Comparison of ENCODE assay signal across 1 cellular context in the genomic region with DNA sequence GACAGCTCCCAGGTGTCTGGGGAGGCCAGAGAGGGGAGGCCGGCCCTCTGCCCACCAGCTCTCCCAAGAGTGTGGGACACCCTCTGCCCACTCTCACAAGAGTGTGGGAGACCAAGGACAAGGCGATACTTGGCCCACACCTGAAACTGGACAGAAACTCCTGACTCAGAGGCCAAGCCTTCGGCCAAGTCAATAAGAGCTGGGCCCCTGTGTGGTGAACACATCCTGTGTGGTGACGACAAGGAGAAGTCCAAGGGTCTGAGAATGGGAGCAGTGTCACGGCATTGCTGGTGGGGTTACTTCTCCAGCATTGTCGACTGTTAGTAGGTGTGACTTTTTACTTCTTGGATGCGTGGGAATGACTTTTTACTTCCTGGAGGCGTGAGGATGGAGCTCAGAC.
TF ChIP-seq lines count a peak whose summit lies in the region.

No MANE protein-coding gene starts in this region.

TF ChIP-seq in WTC11, 78 proteins besides CTCF, POLR2A, EP300 and RAD21 (continued from another document):
- TF ChIP-seq, protein P1, sequence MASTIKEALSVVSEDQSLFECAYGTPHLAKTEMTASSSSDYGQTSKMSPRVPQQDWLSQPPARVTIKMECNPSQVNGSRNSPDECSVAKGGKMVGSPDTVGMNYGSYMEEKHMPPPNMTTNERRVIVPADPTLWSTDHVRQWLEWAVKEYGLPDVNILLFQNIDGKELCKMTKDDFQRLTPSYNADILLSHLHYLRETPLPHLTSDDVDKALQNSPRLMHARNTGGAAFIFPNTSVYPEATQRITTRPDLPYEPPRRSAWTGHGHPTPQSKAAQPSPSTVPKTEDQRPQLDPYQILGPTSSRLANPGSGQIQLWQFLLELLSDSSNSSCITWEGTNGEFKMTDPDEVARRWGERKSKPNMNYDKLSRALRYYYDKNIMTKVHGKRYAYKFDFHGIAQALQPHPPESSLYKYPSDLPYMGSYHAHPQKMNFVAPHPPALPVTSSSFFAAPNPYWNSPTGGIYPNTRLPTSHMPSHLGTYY (CRISPR knock-in tag; IDR thresholded peaks at IDR 0.05): no peak
- no peak for TF ChIP-seq ESRRA (CRISPR knock-in tag; IDR thresholded peaks at IDR 0.05; ENCODE audit: borderline replicate concordance)
- no peak for TF ChIP-seq ETV6 (CRISPR knock-in tag; IDR thresholded peaks at IDR 0.05)
- TF ChIP-seq JUN (CRISPR knock-in tag; IDR thresholded peaks at IDR 0.05): no peak
- TF ChIP-seq, protein P2, sequence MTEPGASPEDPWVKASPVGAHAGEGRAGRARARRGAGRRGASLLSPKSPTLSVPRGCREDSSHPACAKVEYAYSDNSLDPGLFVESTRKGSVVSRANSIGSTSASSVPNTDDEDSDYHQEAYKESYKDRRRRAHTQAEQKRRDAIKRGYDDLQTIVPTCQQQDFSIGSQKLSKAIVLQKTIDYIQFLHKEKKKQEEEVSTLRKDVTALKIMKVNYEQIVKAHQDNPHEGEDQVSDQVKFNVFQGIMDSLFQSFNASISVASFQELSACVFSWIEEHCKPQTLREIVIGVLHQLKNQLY (CRISPR knock-in tag; IDR thresholded peaks at IDR 0.05): no peak
- TF ChIP-seq, protein P3, sequence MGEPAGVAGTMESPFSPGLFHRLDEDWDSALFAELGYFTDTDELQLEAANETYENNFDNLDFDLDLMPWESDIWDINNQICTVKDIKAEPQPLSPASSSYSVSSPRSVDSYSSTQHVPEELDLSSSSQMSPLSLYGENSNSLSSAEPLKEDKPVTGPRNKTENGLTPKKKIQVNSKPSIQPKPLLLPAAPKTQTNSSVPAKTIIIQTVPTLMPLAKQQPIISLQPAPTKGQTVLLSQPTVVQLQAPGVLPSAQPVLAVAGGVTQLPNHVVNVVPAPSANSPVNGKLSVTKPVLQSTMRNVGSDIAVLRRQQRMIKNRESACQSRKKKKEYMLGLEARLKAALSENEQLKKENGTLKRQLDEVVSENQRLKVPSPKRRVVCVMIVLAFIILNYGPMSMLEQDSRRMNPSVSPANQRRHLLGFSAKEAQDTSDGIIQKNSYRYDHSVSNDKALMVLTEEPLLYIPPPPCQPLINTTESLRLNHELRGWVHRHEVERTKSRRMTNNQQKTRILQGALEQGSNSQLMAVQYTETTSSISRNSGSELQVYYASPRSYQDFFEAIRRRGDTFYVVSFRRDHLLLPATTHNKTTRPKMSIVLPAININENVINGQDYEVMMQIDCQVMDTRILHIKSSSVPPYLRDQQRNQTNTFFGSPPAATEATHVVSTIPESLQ (CRISPR knock-in tag; IDR thresholded peaks at IDR 0.05): no peak
- TF ChIP-seq, protein P4, sequence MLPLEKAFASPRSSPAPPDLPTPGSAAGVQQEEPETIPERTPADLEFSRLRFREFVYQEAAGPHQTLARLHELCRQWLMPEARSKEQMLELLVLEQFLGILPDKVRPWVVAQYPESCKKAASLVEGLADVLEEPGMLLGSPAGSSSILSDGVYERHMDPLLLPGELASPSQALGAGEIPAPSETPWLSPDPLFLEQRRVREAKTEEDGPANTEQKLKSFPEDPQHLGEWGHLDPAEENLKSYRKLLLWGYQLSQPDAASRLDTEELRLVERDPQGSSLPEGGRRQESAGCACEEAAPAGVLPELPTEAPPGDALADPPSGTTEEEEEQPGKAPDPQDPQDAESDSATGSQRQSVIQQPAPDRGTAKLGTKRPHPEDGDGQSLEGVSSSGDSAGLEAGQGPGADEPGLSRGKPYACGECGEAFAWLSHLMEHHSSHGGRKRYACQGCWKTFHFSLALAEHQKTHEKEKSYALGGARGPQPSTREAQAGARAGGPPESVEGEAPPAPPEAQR (CRISPR knock-in tag; IDR thresholded peaks at IDR 0.05): no peak
- TF ChIP-seq RELA (CRISPR knock-in tag; IDR thresholded peaks at IDR 0.05; ENCODE audit: borderline replicate concordance): no peak
- TF ChIP-seq, protein P5, sequence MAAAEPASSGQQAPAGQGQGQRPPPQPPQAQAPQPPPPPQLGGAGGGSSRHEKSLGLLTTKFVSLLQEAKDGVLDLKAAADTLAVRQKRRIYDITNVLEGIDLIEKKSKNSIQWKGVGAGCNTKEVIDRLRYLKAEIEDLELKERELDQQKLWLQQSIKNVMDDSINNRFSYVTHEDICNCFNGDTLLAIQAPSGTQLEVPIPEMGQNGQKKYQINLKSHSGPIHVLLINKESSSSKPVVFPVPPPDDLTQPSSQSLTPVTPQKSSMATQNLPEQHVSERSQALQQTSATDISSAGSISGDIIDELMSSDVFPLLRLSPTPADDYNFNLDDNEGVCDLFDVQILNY (CRISPR knock-in tag; IDR thresholded peaks at IDR 0.05): no peak
TF ChIP-seq in WTC11: peak in this region for 0.
